In genomic region chr12:197347-197746, GRCh38 we compare ENCODE assay signal across 18 cellular contexts. TPM values are rescaled to one million over a fixed set of nuclear protein-coding genes. Genes with fewer than 3 reads are reported as not detected.
DNase-seq lines count a peak whose midpoint lies in the region; ATAC-seq and TF ChIP-seq lines count a peak whose summit lies in the region.
"Had no signal": no experiment of that assay in that cellular context is flagged by ENCODE, and none has a peak within 500 bp of the region (broad histone marks: within the 10 kb centered on the region; RNA-seq: fewer than 3 reads in every experiment).

No MANE protein-coding gene starts in this region.

- H3K4me1 Mint-ChIP-seq in activated naive CD4-positive, alpha-beta T cell treated with anti-CD3 and anti-CD28 coated beads, Interleukin-2, amount 10 ng/mL, durations not matched to agents 7 days and 5 days = no peaks in the 10 kb centered on the region

- H3K18ac ChIP-seq in neuronal stem cell (ENCODE audit: low read length) = peak overlapping the region; percentile 4

- peaks cover 1% of the 10 kb centered on the region for H3K9me3 Mint-ChIP-seq in activated naive CD4-positive, alpha-beta T cell treated with anti-CD3 and anti-CD28 coated beads, Interleukin-2, amount 10 ng/mL, durations not matched to agents 7 days and 5 days
- H3K9me3 Mint-ChIP-seq: CD8-positive, alpha-beta T cell had no signal

- H3K27ac ChIP-seq in HEK293 (ENCODE audit: extremely low read depth, low read depth, low read length) = no peak overlapping the region
- no peak overlapping the region for H3K27ac ChIP-seq in neuronal stem cell (replicated peaks; ENCODE audit: low read length)
- H3K27ac ChIP-seq: 22Rv1, A549, HL-60 had no signal

- ATAC-seq in HG02759 (IDR thresholded peaks at IDR 0.05; ENCODE audit: unreplicated experiment) = no peak
- ATAC-seq: A549; CD8-positive, alpha-beta T cell had no signal

- H3K36me3 ChIP-seq in HEK293 (ENCODE audit: control insufficient read depth in 2 of 2, insufficient read depth in 1 of 2, low read length in 2 of 2) (no peaks in the 10 kb centered on the region), neuronal stem cell (replicated peaks in 1 of 2; ENCODE audit: control insufficient read depth in 2 of 2, insufficient read depth in 2 of 2, low read length in 2 of 2) (no peaks in the 10 kb centered on the region)

- no peak overlapping the region for H4K91ac ChIP-seq in neuronal stem cell (ENCODE audit: low read depth, low read length, poor library complexity)

- H3K4me1 ChIP-seq in HEK293 (ENCODE audit: control insufficient read depth, insufficient read depth, low read length) (peaks cover 7% of the 10 kb centered on the region), neuronal stem cell (ENCODE audit: control insufficient read depth in 2 of 2, insufficient read depth in 1 of 2, low read depth in 1 of 2, low read length in 2 of 2) (peaks cover 0 to 11% of the 10 kb centered on the region in 2 donors)

- no peak overlapping the region for H3K4me2 ChIP-seq in neuronal stem cell (ENCODE audit: insufficient read depth, low read length, poor library complexity, severe bottlenecking)
- H3K4me2 ChIP-seq: A549 had no signal

- no peak overlapping the region for H3K9ac ChIP-seq in neuronal stem cell (ENCODE audit: low read depth, low read length, poor library complexity)

- H3K9me3 ChIP-seq in HEK293 (ENCODE audit: control insufficient read depth, insufficient read depth, low read depth, low read length) (no peaks in the 10 kb centered on the region), neuronal stem cell (replicated peaks in 1 of 2; ENCODE audit: control insufficient read depth in 2 of 2, insufficient read depth in 1 of 2, low read depth in 1 of 2, low read length in 2 of 2) (peaks cover 0 to 2% of the 10 kb centered on the region in 2 donors)
- H3K9me3 ChIP-seq: A549 had no signal

- no peak overlapping the region for H3K14ac ChIP-seq in neuronal stem cell (ENCODE audit: low read length)

- no peak overlapping the region for H2BK120ac ChIP-seq in neuronal stem cell (ENCODE audit: low read depth, low read length)

- H3K79me1 ChIP-seq in neuronal stem cell (ENCODE audit: low read depth, low read length) = no peaks in the 10 kb centered on the region

- CTCF ChIA-PET in activated naive CD4-positive, alpha-beta T cell treated with anti-CD3 and anti-CD28 coated beads, Interleukin-2, amount 10 ng/mL, durations not matched to agents 7 days and 5 days (lab: Charles Lee) = no interaction called here
- CTCF ChIA-PET in HEK293 (lab: Yijun Ruan, JAX) = interaction anchor here (0.7 to 1.8 kb wide), 2 partner anchors 23 to 54 kb away, joined by 4 to 5 read pairs; no protein-coding TSS in a partner anchor

- H3K27ac Mint-ChIP-seq in activated naive CD4-positive, alpha-beta T cell treated with anti-CD3 and anti-CD28 coated beads, Interleukin-2, amount 10 ng/mL, durations not matched to agents 7 days and 5 days = peak overlapping the region; percentile 31
- H3K27ac Mint-ChIP-seq: CD8-positive, alpha-beta T cell; H9 had no signal

- H3K23ac ChIP-seq in neuronal stem cell (ENCODE audit: low read depth, low read length, poor library complexity) = no peak overlapping the region

- no peak overlapping the region for H2BK5ac ChIP-seq in neuronal stem cell (ENCODE audit: low read length)

- TF ChIP-seq CTCF in HEK293 (tag by site-specific recombination; IDR thresholded peaks at IDR 0.05) = no peak

- no peak overlapping the region for H2BK12ac ChIP-seq in neuronal stem cell (ENCODE audit: low read length)

- peaks cover 0 to 47% (median 17%) of the 10 kb centered on the region in 3 experiments for H3K27me3 ChIP-seq in neuronal stem cell (ENCODE audit: control insufficient read depth in 3 of 3, insufficient read depth in 3 of 3, low read depth in 1 of 3, low read length in 3 of 3)

- peaks cover 29% of the 10 kb centered on the region for H3K27me3 Mint-ChIP-seq in activated naive CD4-positive, alpha-beta T cell treated with anti-CD3 and anti-CD28 coated beads, Interleukin-2, amount 10 ng/mL, durations not matched to agents 7 days and 5 days

- no CpG with 5 or more reads among the region's 3 CpGs for WGBS in neuronal stem cell (ENCODE audit: extremely low coverage in 2 of 2, insufficient read length in 2 of 2, insufficient replicate concordance in 1 of 2), 2 donors

- POLR2A ChIA-PET in HEK293 (lab: Yijun Ruan, JAX) = no interaction called here

- no peak overlapping the region for H2AK5ac ChIP-seq in neuronal stem cell (ENCODE audit: low read depth, low read length)

- H2BK15ac ChIP-seq in neuronal stem cell (ENCODE audit: low read length) = no peak overlapping the region

- H3K4ac ChIP-seq in neuronal stem cell (ENCODE audit: low read length) = no peak overlapping the region

- H4K8ac ChIP-seq in neuronal stem cell (ENCODE audit: low read depth, low read length) = no peak overlapping the region

- H3K4me3 Mint-ChIP-seq in activated naive CD4-positive, alpha-beta T cell treated with anti-CD3 and anti-CD28 coated beads, Interleukin-2, amount 10 ng/mL, durations not matched to agents 7 days and 5 days = no peak overlapping the region
- H3K4me3 Mint-ChIP-seq: CD8-positive, alpha-beta T cell; H9 had no signal

- H3K4me3 ChIP-seq in HEK293 (ENCODE audit: low read depth, low read length) (no peak overlapping the region), neuronal stem cell (ENCODE audit: low read length in 2 of 2) (no peak overlapping the region)
- H3K4me3 ChIP-seq: A549 had no signal

- H3K36me3 Mint-ChIP-seq in activated naive CD4-positive, alpha-beta T cell treated with anti-CD3 and anti-CD28 coated beads, Interleukin-2, amount 10 ng/mL, durations not matched to agents 7 days and 5 days = no peaks in the 10 kb centered on the region
- H3K36me3 Mint-ChIP-seq: CD8-positive, alpha-beta T cell had no signal

- DNase-seq in activated naive CD4-positive, alpha-beta T cell treated with anti-CD3 and anti-CD28 coated beads, Interleukin-2, amount 10 ng/mL, durations not matched to agents 7 days and 5 days = no peak
- no peak for DNase-seq in activated naive CD4-positive, alpha-beta T cell treated with anti-CD3 and anti-CD28 coated beads, Interleukin-2, amount 50 U/mL, for 16 hours
- DNase-seq in neuronal stem cell (ENCODE audit: low spot score) (no peak), activated gamma-delta T cell (lab: John Stamatoyannopoulos, UW) (no peak), NCI-H446 (lab: John Stamatoyannopoulos, UW) (no peak)
- DNase-seq: AML-193; Calu3; CD8-positive, alpha-beta T cell; DMS53; DND-41; EL; H9 had no signal

- H2AFZ ChIP-seq in neuronal stem cell (ENCODE audit: low read length) = no peak overlapping the region

TF ChIP-seq in HEK293, 187 proteins besides CTCF, POLR2A, EP300 and RAD21 (continues in another document):
- TF ChIP-seq ZBTB6 (tag by site-specific recombination; IDR thresholded peaks at IDR 0.05) = no peak
- no peak for TF ChIP-seq EGR2 (tag by site-specific recombination; IDR thresholded peaks at IDR 0.05; ENCODE audit: low read depth)
- 0 out of 2 replicates have a peak, but pooled peaks have one; percentile 52 for TF ChIP-seq PRDM2 (tag by site-specific recombination; IDR thresholded peaks at IDR 0.05; ENCODE audit: borderline replicate concordance)
- no peak for TF ChIP-seq ZNF664 (tag by site-specific recombination; IDR thresholded peaks at IDR 0.05)
- TF ChIP-seq ZNF157 (tag by site-specific recombination; IDR thresholded peaks at IDR 0.05) = no peak

RNA-seq across cellular contexts. Expression of gene SLC6A12, which starts 16.6 kb away (rescaled TPM):
- 0.18 TPM for polyA plus RNA-seq in neuronal stem cell (2013, experiment 1 of 2)
- 0.22 TPM for polyA plus RNA-seq in neuronal stem cell (2013, experiment 2 of 2)
- polyA plus RNA-seq: BJ had no signal
